In genomic region chr20:51457281-51457932, GRCh38 we compare ENCODE assay signal across 10 cellular contexts.
DNase-seq lines count a peak whose midpoint lies in the region; ATAC-seq, FAIRE-seq and TF ChIP-seq lines count a peak whose summit lies in the region.
"Had no signal": no experiment of that assay in that cellular context is flagged by ENCODE, and none has a peak within 500 bp of the region (broad histone marks: within the 10 kb centered on the region; RNA-seq: fewer than 3 reads in every experiment).

No MANE protein-coding gene starts in this region.

- no peaks in the 10 kb centered on the region for H3K9me3 ChIP-seq in left lung

- H3K27me3 ChIP-seq in left lung: no peaks in the 10 kb centered on the region

- H3K27ac ChIP-seq in left lung: peak overlapping the region; percentile 27 to 59
- H3K27ac ChIP-seq: SK-N-MC had no signal

- no peaks in the 10 kb centered on the region for H3K36me3 ChIP-seq in left lung

- in situ Hi-C loops in astrocyte of the spinal cord (cut with HindIII; ENCODE audit: low sequenced_read_pairs): no loop called here

- TF ChIP-seq CTCF in astrocyte of the spinal cord (IDR thresholded peaks at IDR 0.05; ENCODE audit: low read depth, low read length) (no peak), left lung (IDR thresholded peaks at IDR 0.05) (no peak)

- DNase-seq in activated effector memory CD4-positive, alpha-beta T cell treated with anti-CD3 and anti-CD28 coated beads, Interleukin-2, amount 50 U/mL, for 16 hours: peak; percentile 69
- no peak for DNase-seq in activated effector memory CD4-positive, alpha-beta T cell treated with Interleukin-2 at 50 U/mL for 16 hours
- DNase-seq in astrocyte of the spinal cord (ENCODE audit: low read depth, low spot score) (peak; percentile 92), left lung (peak in 1 of 2 donors; percentile 68), urothelium cell line (ENCODE audit: low spot score) (peak; percentile 92)
- DNase-seq in central memory CD4-positive, alpha-beta T cell: no peak
- DNase-seq in activated CD4-positive, CD25-positive, alpha-beta regulatory T cell (lab: John Stamatoyannopoulos, UW): no peak

- H3K4me1 ChIP-seq in left lung: peaks cover 6 to 14% of the 10 kb centered on the region in 2 donors

- ATAC-seq in left lung (peak; percentile 40), HG02678 (IDR thresholded peaks at IDR 0.05; ENCODE audit: unreplicated experiment) (no peak)

- FAIRE-seq in urothelium cell line (lab: Jason Lieb, UNC): peak; percentile 81
- FAIRE-seq: G401.6 had no signal

- intact Hi-C loops in left lung (cut with DNase I): no loop called here

- H3K4me3 ChIP-seq in astrocyte of the spinal cord (ENCODE audit: low read depth, low read length): no peak overlapping the region
- no peak overlapping the region for H3K4me3 ChIP-seq in left lung
- H3K4me3 ChIP-seq: SK-N-MC had no signal

Comparison
In these comparisons a context has a peak if more than half of its experiments do, and no peak if none do; other contexts are left out.
1. DNase-seq: peak in activated effector memory CD4-positive, alpha-beta T cell treated with anti-CD3 and anti-CD28 coated beads, Interleukin-2, amount 50 U/mL, for 16 hours (single experiment), astrocyte of the spinal cord (single experiment) and urothelium cell line (single experiment); none in activated effector memory CD4-positive, alpha-beta T cell treated with Interleukin-2 at 50 U/mL for 16 hours (single experiment), central memory CD4-positive, alpha-beta T cell (single experiment) and activated CD4-positive, CD25-positive, alpha-beta regulatory T cell (0 of 4).